ENCODE assay signal across 12 cellular contexts in the genomic region with DNA sequence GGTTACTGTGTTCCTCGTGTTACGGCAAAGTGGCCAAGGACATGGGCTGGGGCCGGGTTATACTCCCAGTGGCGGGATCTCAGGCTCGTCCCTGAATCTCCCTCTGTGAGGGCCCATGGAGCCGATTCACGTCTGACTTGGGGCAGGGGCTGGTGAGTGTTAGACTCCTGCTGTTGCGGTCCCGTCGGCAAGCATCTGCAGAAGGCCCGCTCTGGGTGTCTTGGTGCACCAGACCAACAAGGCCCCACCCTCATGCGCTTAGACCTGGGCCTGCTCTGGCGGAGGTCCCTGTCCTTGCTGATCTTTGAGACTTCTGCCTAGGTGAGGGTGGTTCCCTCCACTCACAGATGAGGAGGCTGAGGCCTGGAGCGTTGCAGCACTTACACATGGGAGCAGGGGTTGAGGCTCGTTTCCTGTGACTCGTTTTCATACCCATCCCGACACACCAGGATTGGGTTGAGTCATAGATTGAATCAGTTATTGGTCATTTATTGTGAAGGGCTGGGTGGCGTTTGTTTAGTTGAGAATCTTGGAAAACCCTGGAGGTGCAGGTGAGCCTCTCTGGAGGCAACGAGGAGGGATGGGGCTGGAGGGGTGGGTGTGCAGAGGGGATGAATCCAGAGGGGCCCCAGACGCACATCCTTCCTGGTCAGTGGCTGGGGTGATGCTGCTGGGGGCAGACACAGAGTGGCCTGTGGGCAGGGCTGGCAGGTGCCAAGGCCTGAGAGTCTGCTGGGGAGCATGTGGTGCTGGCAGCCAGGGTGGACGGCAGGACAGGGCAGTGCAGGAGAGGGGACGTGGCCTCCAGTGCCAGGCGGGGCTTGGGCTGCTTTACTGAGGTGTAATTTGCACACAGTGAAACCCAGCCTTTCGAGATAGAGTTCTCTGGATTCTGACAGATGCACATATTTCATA. TPM values are rescaled to one million over a fixed set of nuclear protein-coding genes. Genes with fewer than 3 reads are reported as not detected.
DNase-seq lines count a peak whose midpoint lies in the region; ATAC-seq and TF ChIP-seq lines count a peak whose summit lies in the region.
"Had no signal": no experiment of that assay in that cellular context is flagged by ENCODE, and none has a peak within 500 bp of the region (broad histone marks: within the 10 kb centered on the region; RNA-seq: fewer than 3 reads in every experiment).

No MANE protein-coding gene starts in this region.

- H3K9me3 ChIP-seq in trophoblast cell (ENCODE audit: insufficient read depth, low read depth, low read length), result no peaks in the 10 kb centered on the region
- H3K9me3 ChIP-seq: A549, tibial artery had no signal

- no peak overlapping the region for H3K4ac ChIP-seq in trophoblast cell (ENCODE audit: low read depth, low read length)

- no peak for TF ChIP-seq CTCF in chondrocyte (IDR thresholded peaks at IDR 0.05)

- peaks cover 37 to 49% (median 40%) of the 10 kb centered on the region in 3 donors for H3K4me1 Mint-ChIP-seq in IgD-negative memory B cell
- peaks cover 26% of the 10 kb centered on the region for H3K4me1 Mint-ChIP-seq in chondrocyte (ENCODE audit: low read depth)

- H3K4me3 ChIP-seq in trophoblast cell (ENCODE audit: low read depth, low read length), result peak overlapping the region; percentile 39
- H3K4me3 ChIP-seq: A549, tibial artery had no signal

- H3K9me3 Mint-ChIP-seq in IgD-negative memory B cell (no peaks in the 10 kb centered on the region), chondrocyte (ENCODE audit: low read depth) (no peaks in the 10 kb centered on the region)
- H3K9me3 Mint-ChIP-seq: brain had no signal

- peaks cover 9% of the 10 kb centered on the region for H3K79me2 ChIP-seq in trophoblast cell (ENCODE audit: control insufficient read depth, insufficient read depth, low read length, poor library complexity)

- no peak overlapping the region for H3K23ac ChIP-seq in trophoblast cell (ENCODE audit: low read length)

- no peak for ATAC-seq in HG03378 (IDR thresholded peaks at IDR 0.05; ENCODE audit: unreplicated experiment)
- ATAC-seq: A549 had no signal

- no CpG with 5 or more reads among the region's 24 CpGs for WGBS in trophoblast cell (ENCODE audit: extremely low coverage, insufficient coverage, insufficient read length)

- H3K4me2 ChIP-seq in trophoblast cell (ENCODE audit: low read length), result no peak overlapping the region
- H3K4me2 ChIP-seq: A549 had no signal

- peaks cover 0 to 3% of the 10 kb centered on the region in 2 experiments for H3K4me1 ChIP-seq in trophoblast cell (ENCODE audit: control insufficient read depth in 1 of 2, insufficient read depth in 2 of 2, low read length in 2 of 2)

- H3K18ac ChIP-seq in trophoblast cell (ENCODE audit: low read length), result no peak overlapping the region

- no peaks in the 10 kb centered on the region for H3K27me3 ChIP-seq in trophoblast cell (ENCODE audit: insufficient read depth, low read length)
- H3K27me3 ChIP-seq: tibial artery had no signal

- H3K14ac ChIP-seq in trophoblast cell (ENCODE audit: low read length), result no peak overlapping the region

- H2BK120ac ChIP-seq in trophoblast cell (ENCODE audit: insufficient read depth, low read length, poor library complexity), result no peak overlapping the region

- H3K79me1 ChIP-seq in trophoblast cell (ENCODE audit: low read length), result peaks cover 4% of the 10 kb centered on the region

- no peak overlapping the region for H4K12ac ChIP-seq in trophoblast cell (ENCODE audit: low read depth, low read length)

- H4K8ac ChIP-seq in trophoblast cell (ENCODE audit: low read depth, low read length), result no peak overlapping the region

- H3K27ac Mint-ChIP-seq in IgD-negative memory B cell (peak overlapping the region; percentile 93 to 99 (median 98)), chondrocyte (ENCODE audit: unreplicated experiment) (no peak overlapping the region)
- H3K27ac Mint-ChIP-seq: brain had no signal

- H3K36me3 ChIP-seq in trophoblast cell (ENCODE audit: control insufficient read depth in 1 of 2, insufficient read depth in 2 of 2, low read length in 2 of 2), result peaks cover 55 to 57% of the 10 kb centered on the region in 2 experiments

- peak overlapping the region in 2 of 4 donors; percentile 84 to 91 for H3K4me3 Mint-ChIP-seq in IgD-negative memory B cell
- no peak overlapping the region for H3K4me3 Mint-ChIP-seq in chondrocyte (ENCODE audit: unreplicated experiment)

- peaks cover 2% of the 10 kb centered on the region for H3K27me3 Mint-ChIP-seq in IgD-negative memory B cell
- no peaks in the 10 kb centered on the region for H3K27me3 Mint-ChIP-seq in chondrocyte (ENCODE audit: low read depth)

- DNase-seq in activated CD4-positive, alpha-beta T cell treated with anti-CD3 and anti-CD28 coated beads for 48 hours, result peak; percentile 42
- no peak for DNase-seq in activated CD4-positive, alpha-beta T cell treated with anti-CD3 and anti-CD28 coated beads for 1 hour
- DNase-seq in chondrocyte (ENCODE audit: low spot score) (peak; percentile 84), trophoblast cell (no peak), cerebellar nuclear complex (lab: John Stamatoyannopoulos, UW) (no peak), NOMO-1 treated with dmso at 0.1 percent for 144 hours (lab: John Stamatoyannopoulos, UW; ENCODE audit: unreplicated experiment) (no peak)
- DNase-seq: DMS153, tibial artery had no signal

- no peak overlapping the region for H2BK5ac ChIP-seq in trophoblast cell (ENCODE audit: low read depth, low read length, poor library complexity)

- no peak overlapping the region for H3K9ac ChIP-seq in trophoblast cell (ENCODE audit: low read length)

- no peak overlapping the region for H2BK12ac ChIP-seq in trophoblast cell (ENCODE audit: low read length)

- no peak overlapping the region for H4K91ac ChIP-seq in trophoblast cell (ENCODE audit: low read depth, low read length)

- no peak overlapping the region for H2AFZ ChIP-seq in trophoblast cell (ENCODE audit: insufficient read depth, low read length, poor library complexity)

- H3K36me3 Mint-ChIP-seq in IgD-negative memory B cell (peaks cover 6% of the 10 kb centered on the region), chondrocyte (ENCODE audit: low read depth) (peaks cover 11% of the 10 kb centered on the region)

- H3K27ac ChIP-seq in trophoblast cell (ENCODE audit: low read depth, low read length), result no peak overlapping the region
- H3K27ac ChIP-seq: A549, tibial artery had no signal

- no peak overlapping the region for H2AK5ac ChIP-seq in trophoblast cell (ENCODE audit: low read length)

RNA-seq across cellular contexts. Expression of a gene that starts 4.6 kb away (rescaled TPM):
- 29.9 TPM for polyA plus RNA-seq in IgD-negative memory B cell
- total RNA-seq in chondrocyte, result 105 to 127 TPM (median 124 TPM) in 3 replicates
- polyA plus RNA-seq in trophoblast cell (2013), result 99.8 and 104 TPM in 2 replicates

RNA-seq across cellular contexts. Expression of a gene that starts 24.8 kb away (rescaled TPM):
- polyA plus RNA-seq in IgD-negative memory B cell, result 14.2 TPM
- total RNA-seq in chondrocyte, result 119 to 137 TPM (median 129 TPM) in 3 replicates
- polyA plus RNA-seq in trophoblast cell (2013), result 128 and 132 TPM in 2 replicates

RNA-seq across cellular contexts. Expression of a gene that starts 31.6 kb away (rescaled TPM):
- polyA plus RNA-seq in IgD-negative memory B cell, result 16.0 TPM
- total RNA-seq in chondrocyte, result 20.9 to 26.5 TPM (median 23.5 TPM) in 3 replicates
- polyA plus RNA-seq in trophoblast cell (2013), result 14.4 and 14.6 TPM in 2 replicates

RNA-seq across cellular contexts. Expression of a gene that starts 36.2 kb away (rescaled TPM):
- 79.3 TPM for polyA plus RNA-seq in IgD-negative memory B cell
- total RNA-seq in chondrocyte, result 20.8 to 24.7 TPM (median 24.2 TPM) in 3 replicates
- polyA plus RNA-seq in trophoblast cell (2013), result 27.4 and 27.9 TPM in 2 replicates

RNA-seq across cellular contexts. Expression of a gene that starts 38.8 kb away (rescaled TPM):
- 38.4 TPM for polyA plus RNA-seq in IgD-negative memory B cell
- total RNA-seq in chondrocyte, result 42.3 to 59.8 TPM (median 45.0 TPM) in 3 replicates
- polyA plus RNA-seq in trophoblast cell (2013), result 24.2 and 24.6 TPM in 2 replicates

Comparison
In these comparisons a context has a peak if more than half of its experiments do, and no peak if none do; other contexts are left out.
1. DNase-seq: peak in activated CD4-positive, alpha-beta T cell treated with anti-CD3 and anti-CD28 coated beads for 48 hours (single experiment) and chondrocyte (single experiment); none in activated CD4-positive, alpha-beta T cell treated with anti-CD3 and anti-CD28 coated beads for 1 hour (single experiment), trophoblast cell (0 of 2), cerebellar nuclear complex (0 of 2) and NOMO-1 treated with dmso at 0.1 percent for 144 hours (single experiment).